Comparison of ENCODE assay signal across 1 cellular context in the genomic region with DNA sequence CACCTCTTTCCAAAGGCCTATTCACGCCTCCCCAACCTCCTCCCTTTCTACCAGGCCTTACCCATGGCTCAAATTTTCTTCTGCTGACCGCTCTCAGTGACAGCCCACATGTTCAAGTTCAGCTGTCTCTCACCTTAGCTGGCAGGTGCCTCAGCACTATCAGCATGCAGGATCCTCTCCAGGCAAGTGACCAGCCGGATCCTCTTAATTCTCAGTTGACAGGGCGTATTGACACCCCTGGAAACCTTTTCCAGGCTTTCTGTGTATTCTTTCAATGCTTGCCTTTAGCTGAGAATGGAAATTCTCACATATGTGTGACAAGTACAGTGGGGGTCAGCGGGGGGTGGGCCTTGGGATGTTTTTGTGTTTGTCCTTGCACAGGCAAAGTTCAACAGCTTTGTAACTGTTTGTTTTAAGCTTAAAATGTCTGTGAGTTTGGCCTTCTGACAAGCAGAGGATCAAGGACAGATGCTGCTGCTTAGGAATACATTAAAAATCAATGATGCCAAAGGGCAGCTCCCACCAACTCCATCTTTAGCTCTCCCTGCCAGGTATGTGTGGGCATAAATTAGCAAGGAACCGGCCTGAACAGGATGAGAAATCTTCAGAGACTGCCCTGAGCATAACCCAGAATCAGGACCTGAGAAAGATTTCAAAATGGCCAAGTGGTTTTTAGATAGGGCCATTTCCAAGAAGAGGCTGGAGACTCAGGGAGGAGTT.
TF ChIP-seq lines count a peak whose summit lies in the region.

No MANE protein-coding gene starts in this region.

TF ChIP-seq in HepG2, 621 proteins besides CTCF, POLR2A, EP300 and RAD21 (continued from another document and continues in another):
- TF ChIP-seq, protein P1, sequence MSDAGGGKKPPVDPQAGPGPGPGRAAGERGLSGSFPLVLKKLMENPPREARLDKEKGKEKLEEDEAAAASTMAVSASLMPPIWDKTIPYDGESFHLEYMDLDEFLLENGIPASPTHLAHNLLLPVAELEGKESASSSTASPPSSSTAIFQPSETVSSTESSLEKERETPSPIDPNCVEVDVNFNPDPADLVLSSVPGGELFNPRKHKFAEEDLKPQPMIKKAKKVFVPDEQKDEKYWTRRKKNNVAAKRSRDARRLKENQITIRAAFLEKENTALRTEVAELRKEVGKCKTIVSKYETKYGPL (CRISPR knock-in tag; IDR thresholded peaks at IDR 0.05), result 0 out of 2 replicates have a peak, but pooled peaks have one; percentile 57
- peak; percentile 40; the same call in 1 of the 2 replicates for TF ChIP-seq SP4 (CRISPR knock-in tag; IDR thresholded peaks at IDR 0.05)
- no peak for TF ChIP-seq ZNF75D (CRISPR knock-in tag; IDR thresholded peaks at IDR 0.05; ENCODE audit: borderline replicate concordance)
- peak; percentile 18; the same call in 1 of the 2 replicates for TF ChIP-seq CBX5 (CRISPR knock-in tag; IDR thresholded peaks at IDR 0.05; ENCODE audit: borderline replicate concordance)
- TF ChIP-seq ZNF24 (IDR thresholded peaks at IDR 0.05), result no peak
- TF ChIP-seq, protein P2, sequence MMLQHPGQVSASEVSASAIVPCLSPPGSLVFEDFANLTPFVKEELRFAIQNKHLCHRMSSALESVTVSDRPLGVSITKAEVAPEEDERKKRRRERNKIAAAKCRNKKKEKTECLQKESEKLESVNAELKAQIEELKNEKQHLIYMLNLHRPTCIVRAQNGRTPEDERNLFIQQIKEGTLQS (CRISPR knock-in tag; IDR thresholded peaks at IDR 0.05), result no peak
- TF ChIP-seq, protein P3, sequence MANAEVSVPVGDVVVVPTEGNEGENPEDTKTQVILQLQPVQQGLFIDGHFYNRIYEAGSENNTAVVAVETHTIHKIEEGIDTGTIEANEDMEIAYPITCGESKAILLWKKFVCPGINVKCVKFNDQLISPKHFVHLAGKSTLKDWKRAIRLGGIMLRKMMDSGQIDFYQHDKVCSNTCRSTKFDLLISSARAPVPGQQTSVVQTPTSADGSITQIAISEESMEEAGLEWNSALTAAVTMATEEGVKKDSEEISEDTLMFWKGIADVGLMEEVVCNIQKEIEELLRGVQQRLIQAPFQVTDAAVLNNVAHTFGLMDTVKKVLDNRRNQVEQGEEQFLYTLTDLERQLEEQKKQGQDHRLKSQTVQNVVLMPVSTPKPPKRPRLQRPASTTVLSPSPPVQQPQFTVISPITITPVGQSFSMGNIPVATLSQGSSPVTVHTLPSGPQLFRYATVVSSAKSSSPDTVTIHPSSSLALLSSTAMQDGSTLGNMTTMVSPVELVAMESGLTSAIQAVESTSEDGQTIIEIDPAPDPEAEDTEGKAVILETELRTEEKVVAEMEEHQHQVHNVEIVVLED (CRISPR knock-in tag; IDR thresholded peaks at IDR 0.05; ENCODE audit: borderline replicate concordance), result peak; percentile 30; the same call in 1 of the 2 replicates
- TF ChIP-seq ZIK1 (CRISPR knock-in tag; IDR thresholded peaks at IDR 0.05; ENCODE audit: borderline replicate concordance, low read depth), result 0 out of 2 replicates have a peak, but pooled peaks have one; percentile 24
- TF ChIP-seq POGZ (CRISPR knock-in tag; IDR thresholded peaks at IDR 0.05), result peak; percentile 72
- peak; percentile 70; the same call in 1 of the 2 replicates for TF ChIP-seq NR2C2 (CRISPR knock-in tag; IDR thresholded peaks at IDR 0.05; ENCODE audit: borderline replicate concordance)
- peak; percentile 28; the same call in 1 of the 3 replicates for TF ChIP-seq MXI1 (IDR thresholded peaks at IDR 0.05; ENCODE audit: borderline replicate concordance, low read depth, low read length)
- TF ChIP-seq ZNF441 (CRISPR knock-in tag; IDR thresholded peaks at IDR 0.05; ENCODE audit: borderline replicate concordance), result peak; percentile 25; the same call in 1 of the 2 replicates
- TF ChIP-seq NFKB2 (CRISPR knock-in tag; IDR thresholded peaks at IDR 0.05; ENCODE audit: borderline replicate concordance), result no peak; the same call in 1 of the 2 replicates
- peak; percentile 88 for TF ChIP-seq ZNF724P (CRISPR knock-in tag; IDR thresholded peaks at IDR 0.05; ENCODE audit: borderline replicate concordance)
- TF ChIP-seq, protein P4, sequence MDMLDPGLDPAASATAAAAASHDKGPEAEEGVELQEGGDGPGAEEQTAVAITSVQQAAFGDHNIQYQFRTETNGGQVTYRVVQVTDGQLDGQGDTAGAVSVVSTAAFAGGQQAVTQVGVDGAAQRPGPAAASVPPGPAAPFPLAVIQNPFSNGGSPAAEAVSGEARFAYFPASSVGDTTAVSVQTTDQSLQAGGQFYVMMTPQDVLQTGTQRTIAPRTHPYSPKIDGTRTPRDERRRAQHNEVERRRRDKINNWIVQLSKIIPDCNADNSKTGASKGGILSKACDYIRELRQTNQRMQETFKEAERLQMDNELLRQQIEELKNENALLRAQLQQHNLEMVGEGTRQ (IDR thresholded peaks at IDR 0.05; ENCODE audit: low read depth, low read length), result no peak
- TF ChIP-seq, protein P4 (CRISPR knock-in tag; IDR thresholded peaks at IDR 0.05; ENCODE audit: borderline replicate concordance), result no peak
- TF ChIP-seq, protein P5, sequence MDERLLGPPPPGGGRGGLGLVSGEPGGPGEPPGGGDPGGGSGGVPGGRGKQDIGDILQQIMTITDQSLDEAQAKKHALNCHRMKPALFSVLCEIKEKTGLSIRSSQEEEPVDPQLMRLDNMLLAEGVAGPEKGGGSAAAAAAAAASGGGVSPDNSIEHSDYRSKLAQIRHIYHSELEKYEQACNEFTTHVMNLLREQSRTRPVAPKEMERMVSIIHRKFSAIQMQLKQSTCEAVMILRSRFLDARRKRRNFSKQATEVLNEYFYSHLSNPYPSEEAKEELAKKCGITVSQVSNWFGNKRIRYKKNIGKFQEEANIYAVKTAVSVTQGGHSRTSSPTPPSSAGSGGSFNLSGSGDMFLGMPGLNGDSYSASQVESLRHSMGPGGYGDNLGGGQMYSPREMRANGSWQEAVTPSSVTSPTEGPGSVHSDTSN (CRISPR knock-in tag; IDR thresholded peaks at IDR 0.05), result peak; percentile 54; the same call in 1 of the 2 replicates
- peak; percentile 56; the same call in 1 of the 2 replicates for TF ChIP-seq ZNF263 (CRISPR knock-in tag; IDR thresholded peaks at IDR 0.05)
- peak; percentile 97 for TF ChIP-seq NCOA2 (CRISPR knock-in tag; IDR thresholded peaks at IDR 0.05)
- TF ChIP-seq RNF2 (conservative IDR thresholded peaks at IDR 0.05; ENCODE audit: low read depth), result no peak
- peak; percentile 70 for TF ChIP-seq ZNF501 (CRISPR knock-in tag; IDR thresholded peaks at IDR 0.05)
- no peak for TF ChIP-seq FOXP1 (IDR thresholded peaks at IDR 0.05)
- TF ChIP-seq FOXP1 (CRISPR knock-in tag; IDR thresholded peaks at IDR 0.05), result peak; percentile 92
- TF ChIP-seq, protein P6, sequence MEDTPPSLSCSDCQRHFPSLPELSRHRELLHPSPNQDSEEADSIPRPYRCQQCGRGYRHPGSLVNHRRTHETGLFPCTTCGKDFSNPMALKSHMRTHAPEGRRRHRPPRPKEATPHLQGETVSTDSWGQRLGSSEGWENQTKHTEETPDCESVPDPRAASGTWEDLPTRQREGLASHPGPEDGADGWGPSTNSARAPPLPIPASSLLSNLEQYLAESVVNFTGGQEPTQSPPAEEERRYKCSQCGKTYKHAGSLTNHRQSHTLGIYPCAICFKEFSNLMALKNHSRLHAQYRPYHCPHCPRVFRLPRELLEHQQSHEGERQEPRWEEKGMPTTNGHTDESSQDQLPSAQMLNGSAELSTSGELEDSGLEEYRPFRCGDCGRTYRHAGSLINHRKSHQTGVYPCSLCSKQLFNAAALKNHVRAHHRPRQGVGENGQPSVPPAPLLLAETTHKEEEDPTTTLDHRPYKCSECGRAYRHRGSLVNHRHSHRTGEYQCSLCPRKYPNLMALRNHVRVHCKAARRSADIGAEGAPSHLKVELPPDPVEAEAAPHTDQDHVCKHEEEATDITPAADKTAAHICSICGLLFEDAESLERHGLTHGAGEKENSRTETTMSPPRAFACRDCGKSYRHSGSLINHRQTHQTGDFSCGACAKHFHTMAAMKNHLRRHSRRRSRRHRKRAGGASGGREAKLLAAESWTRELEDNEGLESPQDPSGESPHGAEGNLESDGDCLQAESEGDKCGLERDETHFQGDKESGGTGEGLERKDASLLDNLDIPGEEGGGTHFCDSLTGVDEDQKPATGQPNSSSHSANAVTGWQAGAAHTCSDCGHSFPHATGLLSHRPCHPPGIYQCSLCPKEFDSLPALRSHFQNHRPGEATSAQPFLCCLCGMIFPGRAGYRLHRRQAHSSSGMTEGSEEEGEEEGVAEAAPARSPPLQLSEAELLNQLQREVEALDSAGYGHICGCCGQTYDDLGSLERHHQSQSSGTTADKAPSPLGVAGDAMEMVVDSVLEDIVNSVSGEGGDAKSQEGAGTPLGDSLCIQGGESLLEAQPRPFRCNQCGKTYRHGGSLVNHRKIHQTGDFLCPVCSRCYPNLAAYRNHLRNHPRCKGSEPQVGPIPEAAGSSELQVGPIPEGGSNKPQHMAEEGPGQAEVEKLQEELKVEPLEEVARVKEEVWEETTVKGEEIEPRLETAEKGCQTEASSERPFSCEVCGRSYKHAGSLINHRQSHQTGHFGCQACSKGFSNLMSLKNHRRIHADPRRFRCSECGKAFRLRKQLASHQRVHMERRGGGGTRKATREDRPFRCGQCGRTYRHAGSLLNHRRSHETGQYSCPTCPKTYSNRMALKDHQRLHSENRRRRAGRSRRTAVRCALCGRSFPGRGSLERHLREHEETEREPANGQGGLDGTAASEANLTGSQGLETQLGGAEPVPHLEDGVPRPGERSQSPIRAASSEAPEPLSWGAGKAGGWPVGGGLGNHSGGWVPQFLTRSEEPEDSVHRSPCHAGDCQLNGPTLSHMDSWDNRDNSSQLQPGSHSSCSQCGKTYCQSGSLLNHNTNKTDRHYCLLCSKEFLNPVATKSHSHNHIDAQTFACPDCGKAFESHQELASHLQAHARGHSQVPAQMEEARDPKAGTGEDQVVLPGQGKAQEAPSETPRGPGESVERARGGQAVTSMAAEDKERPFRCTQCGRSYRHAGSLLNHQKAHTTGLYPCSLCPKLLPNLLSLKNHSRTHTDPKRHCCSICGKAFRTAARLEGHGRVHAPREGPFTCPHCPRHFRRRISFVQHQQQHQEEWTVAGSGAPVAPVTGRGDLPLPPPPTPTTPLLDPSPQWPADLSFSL (CRISPR knock-in tag; IDR thresholded peaks at IDR 0.05), result peak; percentile 11; the same call in 1 of the 2 replicates
- TF ChIP-seq HIVEP1 (CRISPR knock-in tag; IDR thresholded peaks at IDR 0.05), result no peak
- TF ChIP-seq RORA (CRISPR knock-in tag; IDR thresholded peaks at IDR 0.05), result 0 out of 2 replicates have a peak, but pooled peaks have one; percentile 53
- peak; percentile 97 for TF ChIP-seq MED1 (CRISPR knock-in tag; IDR thresholded peaks at IDR 0.05)
- no peak for TF ChIP-seq ZNF615 (CRISPR knock-in tag; IDR thresholded peaks at IDR 0.05; ENCODE audit: borderline replicate concordance)
- TF ChIP-seq TEAD3 (CRISPR knock-in tag; optimal IDR thresholded peaks at IDR 0.05; ENCODE audit: borderline replicate concordance), result peak; percentile 51
- TF ChIP-seq, protein P7, sequence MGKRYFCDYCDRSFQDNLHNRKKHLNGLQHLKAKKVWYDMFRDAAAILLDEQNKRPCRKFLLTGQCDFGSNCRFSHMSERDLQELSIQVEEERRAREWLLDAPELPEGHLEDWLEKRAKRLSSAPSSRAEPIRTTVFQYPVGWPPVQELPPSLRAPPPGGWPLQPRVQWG (CRISPR knock-in tag; IDR thresholded peaks at IDR 0.05; ENCODE audit: borderline replicate concordance, low read depth), result no peak
- TF ChIP-seq ZBTB20 (CRISPR knock-in tag; IDR thresholded peaks at IDR 0.05; ENCODE audit: borderline replicate concordance, low read depth), result 0 out of 2 replicates have a peak, but pooled peaks have one; percentile 73
- TF ChIP-seq IRX3 (CRISPR knock-in tag; IDR thresholded peaks at IDR 0.05; ENCODE audit: borderline replicate concordance, low read depth), result no peak
- TF ChIP-seq KMT2A (CRISPR knock-in tag; IDR thresholded peaks at IDR 0.05), result no peak
- peak; percentile 93; the same call in 1 of the 2 replicates for TF ChIP-seq MED13 (CRISPR knock-in tag; IDR thresholded peaks at IDR 0.05)
- peak; percentile 91 for TF ChIP-seq MEF2D (CRISPR knock-in tag; IDR thresholded peaks at IDR 0.05)
- TF ChIP-seq ZNF256 (CRISPR knock-in tag; conservative IDR thresholded peaks at IDR 0.05), result 0 out of 2 replicates have a peak, but pooled peaks have one; percentile 42
- peak; percentile 71; the same call in 1 of the 2 replicates for TF ChIP-seq SALL2 (CRISPR knock-in tag; IDR thresholded peaks at IDR 0.05)
- peak; percentile 72; the same call in 1 of the 2 replicates for TF ChIP-seq SIN3A (IDR thresholded peaks at IDR 0.05; ENCODE audit: borderline replicate concordance, low read depth, low read length)
- peak; percentile 80; the same call in 1 of the 2 replicates for TF ChIP-seq HOXA5 (CRISPR knock-in tag; IDR thresholded peaks at IDR 0.05)
- peak; percentile 41; the same call in 1 of the 2 replicates for TF ChIP-seq MYC (CRISPR knock-in tag; IDR thresholded peaks at IDR 0.05; ENCODE audit: borderline replicate concordance)
- peak; percentile 83 for TF ChIP-seq TCF7 (IDR thresholded peaks at IDR 0.05; ENCODE audit: low read depth)
- TF ChIP-seq, protein P8, sequence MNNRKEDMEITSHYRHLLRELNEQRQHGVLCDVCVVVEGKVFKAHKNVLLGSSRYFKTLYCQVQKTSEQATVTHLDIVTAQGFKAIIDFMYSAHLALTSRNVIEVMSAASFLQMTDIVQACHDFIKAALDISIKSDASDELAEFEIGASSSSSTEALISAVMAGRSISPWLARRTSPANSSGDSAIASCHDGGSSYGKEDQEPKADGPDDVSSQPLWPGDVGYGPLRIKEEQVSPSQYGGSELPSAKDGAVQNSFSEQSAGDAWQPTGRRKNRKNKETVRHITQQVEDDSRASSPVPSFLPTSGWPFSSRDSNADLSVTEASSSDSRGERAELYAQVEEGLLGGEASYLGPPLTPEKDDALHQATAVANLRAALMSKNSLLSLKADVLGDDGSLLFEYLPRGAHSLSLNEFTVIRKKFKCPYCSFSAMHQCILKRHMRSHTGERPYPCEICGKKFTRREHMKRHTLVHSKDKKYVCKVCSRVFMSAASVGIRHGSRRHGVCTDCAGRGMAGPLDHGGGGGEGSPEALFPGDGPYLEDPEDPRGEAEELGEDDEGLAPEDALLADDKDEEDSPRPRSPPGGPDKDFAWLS (CRISPR knock-in tag; IDR thresholded peaks at IDR 0.05; ENCODE audit: borderline replicate concordance), result no peak
- TF ChIP-seq HNRNPK (IDR thresholded peaks at IDR 0.05; ENCODE audit: low read depth, low read length, poor library complexity, severe bottlenecking), result no peak
- TF ChIP-seq CHD2 (IDR thresholded peaks at IDR 0.05; ENCODE audit: low read depth, low read length), result no peak
- no peak for TF ChIP-seq ZNF564 (CRISPR knock-in tag; IDR thresholded peaks at IDR 0.05)
- peak; percentile 7; the same call in 1 of the 2 replicates for TF ChIP-seq ZNF878 (CRISPR knock-in tag; IDR thresholded peaks at IDR 0.05)
- TF ChIP-seq, protein P9, sequence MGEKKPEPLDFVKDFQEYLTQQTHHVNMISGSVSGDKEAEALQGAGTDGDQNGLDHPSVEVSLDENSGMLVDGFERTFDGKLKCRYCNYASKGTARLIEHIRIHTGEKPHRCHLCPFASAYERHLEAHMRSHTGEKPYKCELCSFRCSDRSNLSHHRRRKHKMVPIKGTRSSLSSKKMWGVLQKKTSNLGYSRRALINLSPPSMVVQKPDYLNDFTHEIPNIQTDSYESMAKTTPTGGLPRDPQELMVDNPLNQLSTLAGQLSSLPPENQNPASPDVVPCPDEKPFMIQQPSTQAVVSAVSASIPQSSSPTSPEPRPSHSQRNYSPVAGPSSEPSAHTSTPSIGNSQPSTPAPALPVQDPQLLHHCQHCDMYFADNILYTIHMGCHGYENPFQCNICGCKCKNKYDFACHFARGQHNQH (CRISPR knock-in tag; IDR thresholded peaks at IDR 0.05), result peak; percentile 69; the same call in 1 of the 2 replicates
